In the genomic region with DNA sequence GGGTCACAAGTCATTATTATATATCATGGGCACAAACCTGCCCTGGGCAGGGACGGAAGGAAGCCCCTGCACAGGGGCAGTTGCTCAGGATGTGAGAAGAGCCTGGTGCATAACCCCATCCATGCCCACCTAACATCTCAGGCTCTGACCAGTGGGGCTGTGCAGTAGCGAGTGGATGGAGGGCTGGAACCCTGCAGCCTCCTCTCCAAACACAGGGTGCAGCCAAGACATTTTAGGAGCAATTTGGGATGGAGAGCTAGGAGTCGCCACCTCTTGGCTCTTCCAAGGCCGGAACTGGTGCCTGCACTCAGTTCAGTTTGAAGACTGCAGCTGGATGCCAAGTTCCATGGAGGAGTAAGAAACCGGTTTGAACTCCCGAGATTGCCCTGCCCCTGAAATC, we compare ENCODE assay signal across 14 cellular contexts. TPM values are rescaled to one million over a fixed set of nuclear protein-coding genes. Genes with fewer than 3 reads are reported as not detected.
A peak's percentile ranks its signal among the peaks of the same experiment; 100 is the strongest.
DNase-seq lines count a peak whose midpoint lies in the region; ATAC-seq and TF ChIP-seq lines count a peak whose summit lies in the region.
"Had no signal": no experiment of that assay in that cellular context is flagged by ENCODE, and none has a peak within 500 bp of the region (broad histone marks: within the 10 kb centered on the region; RNA-seq: fewer than 3 reads in every experiment).

No MANE protein-coding gene starts in this region.

- BruUV-seq in OCI-LY7 (replicated peaks; lab: Mats Ljungman, UMichigan), result no TSS peak

- H3K4me1 ChIP-seq in BLaER1 treated with 17β-estradiol and CSF1 and Interleukin-3, amounts not matched to agents 10 nM and 100 nM, result peaks cover 45 to 88% (median 80%) of the 10 kb centered on the region in 10 experiments
- H3K4me1 ChIP-seq in OCI-LY7 (ENCODE audit: insufficient read depth, low read length, poor library complexity, severe bottlenecking), result peaks cover 67% of the 10 kb centered on the region

- H4K20me1 ChIP-seq in BLaER1 treated with 17β-estradiol and CSF1 and Interleukin-3, amounts not matched to agents 10 nM and 100 nM, result peaks cover 0 to 13% (median 0%) of the 10 kb centered on the region in 11 experiments; a peak in 1 of 22 replicates
- H4K20me1 ChIP-seq in OCI-LY7 (ENCODE audit: insufficient read depth, low read length), result no peaks in the 10 kb centered on the region

- ATAC-seq in central memory CD8-positive, alpha-beta T cell (replicated peaks; ENCODE audit: extremely low read depth, poor library complexity, severe bottlenecking), result no peak
- no peak for ATAC-seq in HG02571 (IDR thresholded peaks at IDR 0.05; ENCODE audit: unreplicated experiment)

- no peaks in the 10 kb centered on the region for H3K9me3 Mint-ChIP-seq in central memory CD8-positive, alpha-beta T cell
- H3K9me3 Mint-ChIP-seq: HFFc6 had no signal

- POLR2A ChIA-PET in OCI-LY7 (lab: Charles Lee), result interaction anchor here (1.1 kb wide), 1 partner anchor 144 kb away, joined by 3 read pairs; no protein-coding TSS in a partner anchor

- peak; percentile 11 for TF ChIP-seq POLR2A in GM10847 (IDR thresholded peaks at IDR 0.05; ENCODE audit: extremely low read depth, insufficient read length)

- no peak overlapping the region for H3K27ac Mint-ChIP-seq in central memory CD8-positive, alpha-beta T cell (ENCODE audit: low read depth)
- H3K27ac Mint-ChIP-seq: HFFc6 had no signal

- H3K9ac ChIP-seq in BLaER1 treated with 17β-estradiol and CSF1 and Interleukin-3, amounts not matched to agents 10 nM and 100 nM, result no peak overlapping the region

- no peaks in the 10 kb centered on the region for H3K27me3 Mint-ChIP-seq in central memory CD8-positive, alpha-beta T cell

- peaks cover 24% of the 10 kb centered on the region for H3K4me1 Mint-ChIP-seq in central memory CD8-positive, alpha-beta T cell

- H3K9me2 ChIP-seq in OCI-LY7 (ENCODE audit: insufficient read depth, low read length), result no peaks in the 10 kb centered on the region

- intact Hi-C loops in OCI-LY7 (cut with micrococcal nuclease; ENCODE audit: unreplicated experiment), result loop anchor here (5.0 to 10.0 kb wide), 2 partner anchors 107 to 636 kb away; no protein-coding TSS in a partner anchor

- peaks cover 0 to 49% (median 1%) of the 10 kb centered on the region in 11 experiments; a peak in 7 of 22 replicates for H3K36me3 ChIP-seq in BLaER1 treated with 17β-estradiol and CSF1 and Interleukin-3, amounts not matched to agents 10 nM and 100 nM
- peaks cover 9% of the 10 kb centered on the region for H3K36me3 ChIP-seq in OCI-LY7 (ENCODE audit: insufficient read depth, low read length)

- peaks cover 18% of the 10 kb centered on the region for H3K36me3 Mint-ChIP-seq in central memory CD8-positive, alpha-beta T cell (ENCODE audit: insufficient read depth)

- peaks cover 6 to 12% (median 9%) of the 10 kb centered on the region in 11 experiments; a peak in 21 of 22 replicates for H3K9me3 ChIP-seq in BLaER1 treated with 17β-estradiol and CSF1 and Interleukin-3, amounts not matched to agents 10 nM and 100 nM (replicated peaks in 1 of 11)
- H3K9me3 ChIP-seq in OCI-LY7 (ENCODE audit: low read length), result peaks cover 7% of the 10 kb centered on the region; the same call in 1 of the 2 replicates

- DNase-seq in activated effector memory CD4-positive, alpha-beta T cell treated with anti-CD3 and anti-CD28 coated beads, Interleukin-2, amount 50 U/mL, for 16 hours, result peak; percentile 45
- DNase-seq in activated effector memory CD4-positive, alpha-beta T cell treated with Interleukin-2 at 50 U/mL for 16 hours, result no peak
- DNase-seq in central memory CD8-positive, alpha-beta T cell (ENCODE audit: low spot score in 2 of 2), result no peak
- DNase-seq in OCI-LY7 (ENCODE audit: low spot score), result no peak
- DNase-seq: DMS 273 treated with DMSO at 0.1 percent for 48 hours, GDM1, HFFc6, NCI-H1092, NCI-H2081 treated with DMSO at 0.1 percent for 48 hours, NCI-H510A, NCI-H774 had no signal

- H3K4me2 ChIP-seq in BLaER1 treated with 17β-estradiol and CSF1 and Interleukin-3, amounts not matched to agents 10 nM and 100 nM, result peak overlapping the region; percentile 74 to 98 (median 92); a peak in 21 of 22 replicates
- no peak overlapping the region for H3K4me2 ChIP-seq in OCI-LY7 (ENCODE audit: low read length)

- H3K4me3 Mint-ChIP-seq in central memory CD8-positive, alpha-beta T cell, result peak overlapping the region; percentile 89
- H3K4me3 Mint-ChIP-seq: HFFc6 had no signal

- no peaks in the 10 kb centered on the region for H3K79me2 ChIP-seq in OCI-LY7 (ENCODE audit: insufficient read depth, low read depth, low read length)

- H3K27ac ChIP-seq in BLaER1 treated with 17β-estradiol and CSF1 and Interleukin-3, amounts not matched to agents 10 nM and 100 nM, result no peak overlapping the region
- H3K27ac ChIP-seq in OCI-LY7 (ENCODE audit: low read depth, low read length, poor library complexity, severe bottlenecking), result no peak overlapping the region

- no peak overlapping the region for H2AFZ ChIP-seq in OCI-LY7 (ENCODE audit: low read length)

- no peak for TF ChIP-seq CTCF in OCI-LY7 (conservative IDR thresholded peaks at IDR 0.05; ENCODE audit: low read length)

- peak overlapping the region in 1 of 10 experiments; percentile 79; a peak in 1 of 20 replicates for H3K4me3 ChIP-seq in BLaER1 treated with 17β-estradiol and CSF1 and Interleukin-3, amounts not matched to agents 10 nM and 100 nM
- H3K4me3 ChIP-seq in OCI-LY7 (ENCODE audit: low read depth, low read length, poor library complexity, severe bottlenecking), result no peak overlapping the region

- CTCF ChIA-PET in OCI-LY7 (lab: Charles Lee; ENCODE audit: unreplicated experiment), result no interaction called here

- H3K27me3 ChIP-seq in BLaER1 treated with 17β-estradiol and CSF1 and Interleukin-3, amounts not matched to agents 10 nM and 100 nM, result peaks cover 23 to 39% (median 27%) of the 10 kb centered on the region in 11 experiments

RNA-seq across cellular contexts. Expression of a gene that starts 2.8 kb away (rescaled TPM):
- 24.4 and 24.7 TPM in 2 replicates for total RNA-seq in OCI-LY7 (2014; rRNA removed; shearing (Covaris generic))
- total RNA-seq in OCI-LY7 (2022), result 23.9 and 25.1 TPM in 2 replicates
